Comparison of ENCODE assay signal across 22 cellular contexts in genomic region chr12:116302200-116303075, GRCh38. TPM values are rescaled to one million over a fixed set of nuclear protein-coding genes. Genes with fewer than 3 reads are reported as not detected.
DNase-seq lines count a peak whose midpoint lies in the region; ATAC-seq and TF ChIP-seq lines count a peak whose summit lies in the region.
"Had no signal": no experiment of that assay in that cellular context is flagged by ENCODE, and none has a peak within 500 bp of the region (broad histone marks: within the 10 kb centered on the region; RNA-seq: fewer than 3 reads in every experiment).

No MANE protein-coding gene starts in this region.

- peak overlapping the region; percentile 31; the same call in 1 of the 2 replicates for H3K27ac ChIP-seq in Panc1 (ENCODE audit: low read length)
- peak overlapping the region; percentile 22 to 79 (median 36) for H3K27ac ChIP-seq in tibial nerve
- H3K27ac ChIP-seq: 22Rv1, heart right ventricle, right atrium auricular region, thyroid gland had no signal

- no peaks in the 10 kb centered on the region for H3K27me3 ChIP-seq in Panc1 (ENCODE audit: control insufficient read depth, insufficient read depth, low read length)
- no peaks in the 10 kb centered on the region for H3K27me3 ChIP-seq in tibial nerve
- H3K27me3 ChIP-seq: heart right ventricle, right atrium auricular region, thyroid gland had no signal

- POLR2A ChIA-PET in Panc1 (lab: Charles Lee): interaction anchor here (0.7 kb wide), 1 partner anchor 187 kb away, joined by 11 read pairs; no protein-coding TSS in a partner anchor

- TF ChIP-seq CTCF in Panc1 (IDR thresholded peaks at IDR 0.05): no peak
- TF ChIP-seq CTCF in fibroblast of the aortic adventitia (IDR thresholded peaks at IDR 0.05; ENCODE audit: insufficient read depth, low read length): no peak
- no peak for TF ChIP-seq CTCF in tibial nerve (IDR thresholded peaks at IDR 0.05)

- whole genome bisulfite sequencing in tibial nerve, 2 donors: 46 to 51% methylated on average over 22 of the region's 22 CpGs

- ATAC-seq in Panc1: no peak
- ATAC-seq: stimulated activated naive B cell treated with anti-CD40 and anti-IgM and Interleukin-4, amounts not matched to agents 10 μg/mL and 1 μg/mL and 100 μg/mL, for 72 hours had no signal

- DNase-seq in NCI-H2227 (lab: John Stamatoyannopoulos, UW; ENCODE audit: unreplicated experiment): peak; percentile 17
- DNase-seq in NCI-H2227 treated with DMSO at 0.1 percent for 48 hours (lab: John Stamatoyannopoulos, UW): no peak
- DNase-seq in Panc1 (ENCODE audit: low read depth, low spot score): no peak
- peak; percentile 56 for DNase-seq in fibroblast of the aortic adventitia (ENCODE audit: low read depth)
- DNase-seq in tibial nerve (ENCODE audit: low spot score in 2 of 2): peak in 1 of 2 donors; percentile 42
- no peak for DNase-seq in NCI-H226
- no peak for DNase-seq in posterior cingulate gyrus
- no peak for DNase-seq in H4 (ENCODE audit: low spot score)
- DNase-seq: activated CD4-positive, alpha-beta T cell treated with anti-CD3 and anti-CD28 coated beads, Interleukin-2, amount 10 ng/mL, durations not matched to agents 7 days and 5 days; activated naive CD4-positive, alpha-beta T cell; DMS 273 treated with DMSO at 0.1 percent for 48 hours; effector CD4-positive, alpha-beta T cell; heart right ventricle; immature natural killer cell; mammary epithelial cell; NCI-H2029; NCI-H526; stimulated activated CD4-positive, alpha-beta T cell treated with anti-CD3 and anti-CD28 coated beads, Interleukin-15, amount 100 ng/mL, for 24 hours; stimulated activated naive B cell treated with anti-CD40 and anti-IgM and Interleukin-4, amounts not matched to agents 10 μg/mL and 1 μg/mL and 100 μg/mL, for 72 hours; thyroid gland had no signal

- no peak overlapping the region for H3K4me3 ChIP-seq in Panc1 (ENCODE audit: low read depth in 2 of 2, low read length in 2 of 2)
- H3K4me3 ChIP-seq in fibroblast of the aortic adventitia (ENCODE audit: low read depth, low read length): no peak overlapping the region
- H3K4me3 ChIP-seq in tibial nerve: peak overlapping the region in 1 of 4 donors; percentile 30
- H3K4me3 ChIP-seq: heart right ventricle, right atrium auricular region, thyroid gland had no signal

- peak in 1 of 2 donors; percentile 13 for TF ChIP-seq EP300 in tibial nerve (IDR thresholded peaks at IDR 0.05)

- CTCF ChIA-PET in Panc1 (lab: Charles Lee): no interaction called here

- TF ChIP-seq POLR2A in tibial nerve (IDR thresholded peaks at IDR 0.05): no peak

- no peaks in the 10 kb centered on the region for H3K36me3 ChIP-seq in Panc1 (ENCODE audit: control insufficient read depth, insufficient read depth, low read length)
- H3K36me3 ChIP-seq in tibial nerve: no peaks in the 10 kb centered on the region
- H3K36me3 ChIP-seq: heart right ventricle, right atrium auricular region, thyroid gland had no signal

- intact Hi-C loops in Panc1 (cut with micrococcal nuclease; ENCODE audit: unreplicated experiment): no loop called here
- intact Hi-C loops in posterior cingulate gyrus (cut with DNase I): no loop called here

- H3K4me1 ChIP-seq in Panc1 (ENCODE audit: control insufficient read depth, insufficient read depth, low read length): peaks cover 9% of the 10 kb centered on the region; the same call in 1 of the 2 replicates
- peaks cover 0 to 53% (median 13%) of the 10 kb centered on the region in 4 donors for H3K4me1 ChIP-seq in tibial nerve

- in situ Hi-C loops in Panc1 (cut with HindIII; ENCODE audit: low pct_unique_long_range_greater_than_20kb, low sequenced_read_pairs): no loop called here

- H3K9me3 ChIP-seq in Panc1 (ENCODE audit: control insufficient read depth, insufficient read depth, low read depth, low read length): no peaks in the 10 kb centered on the region
- H3K9me3 ChIP-seq in tibial nerve: no peaks in the 10 kb centered on the region
- H3K9me3 ChIP-seq: heart right ventricle, right atrium auricular region, thyroid gland had no signal

- BruUV-seq in Panc1 (replicated peaks; lab: Mats Ljungman, UMichigan): no TSS peak

RNA-seq across cellular contexts. Expression of gene MED13L, which starts 24.9 kb away (rescaled TPM):
- total RNA-seq in Panc1 (2021; ENCODE audit: unreplicated experiment) (170 TPM), fibroblast of the aortic adventitia (ENCODE audit: low replicate concordance) (120 and 180 TPM in 2 replicates), tibial nerve (100 to 1,000 TPM; 138 to 234 (median 218) TPM)
- polyA plus RNA-seq in Panc1 (2012; ENCODE audit: insufficient read length): 34.4 TPM
- 19.7 and 21.7 TPM in 2 replicates for total RNA-seq in H4 (2014; rRNA removed; shearing (Covaris generic))

Comparison
In these comparisons a context has a peak if more than half of its experiments do, and no peak if none do; other contexts are left out.
1. DNase-seq: peak in NCI-H2227 (single experiment) and fibroblast of the aortic adventitia (single experiment); none in NCI-H2227 treated with DMSO at 0.1 percent for 48 hours (single experiment), Panc1 (single experiment), NCI-H226 (single experiment), posterior cingulate gyrus (0 of 10) and H4 (single experiment).